Comparison of ENCODE assay signal across 2 cellular contexts in genomic region chr16:10930755-10931093, GRCh38.
TF ChIP-seq lines count a peak whose summit lies in the region.

No MANE protein-coding gene starts in this region.

TF ChIP-seq in A549, 52 proteins besides CTCF, POLR2A, EP300 and RAD21:
- TF ChIP-seq ESRRA (IDR thresholded peaks at IDR 0.05; ENCODE audit: borderline replicate concordance, low read length) (no peak), JUNB (IDR thresholded peaks at IDR 0.05) (no peak), CHD4 (IDR thresholded peaks at IDR 0.05; ENCODE audit: borderline replicate concordance) (no peak), TFCP2L1 (CRISPR knock-in tag; IDR thresholded peaks at IDR 0.05) (no peak)
TF ChIP-seq in A549: peak in this region for 0.

TF ChIP-seq in H1, 55 proteins besides CTCF, POLR2A, EP300 and RAD21:
- TF ChIP-seq FOSL1 (IDR thresholded peaks at IDR 0.05; ENCODE audit: insufficient read depth, low read depth, low read length) (no peak), JUN (IDR thresholded peaks at IDR 0.05; ENCODE audit: low read depth, low read length) (no peak), SIRT6 (IDR thresholded peaks at IDR 0.05; ENCODE audit: low read length) (no peak), SAP30 (IDR thresholded peaks at IDR 0.05; ENCODE audit: insufficient read depth, insufficient replicate concordance, low read length) (no peak), YY1 (IDR thresholded peaks at IDR 0.05; ENCODE audit: low read depth, low read length) (no peak)
- TF ChIP-seq, protein P1, sequence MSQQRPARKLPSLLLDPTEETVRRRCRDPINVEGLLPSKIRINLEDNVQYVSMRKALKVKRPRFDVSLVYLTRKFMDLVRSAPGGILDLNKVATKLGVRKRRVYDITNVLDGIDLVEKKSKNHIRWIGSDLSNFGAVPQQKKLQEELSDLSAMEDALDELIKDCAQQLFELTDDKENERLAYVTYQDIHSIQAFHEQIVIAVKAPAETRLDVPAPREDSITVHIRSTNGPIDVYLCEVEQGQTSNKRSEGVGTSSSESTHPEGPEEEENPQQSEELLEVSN (IDR thresholded peaks at IDR 0.05): no peak
